In genomic region chr6:35919827-35920751, GRCh38 we compare ENCODE assay signal across 1 cellular context.
TF ChIP-seq lines count a peak whose summit lies in the region.

No MANE protein-coding gene starts in this region.

TF ChIP-seq in K562, 482 proteins besides CTCF, POLR2A, EP300 and RAD21 (continued from another document and continues in another):
- TF ChIP-seq CHD7 (IDR thresholded peaks at IDR 0.05; ENCODE audit: low read depth, low read length) (no peak), THAP12 (CRISPR knock-in tag; IDR thresholded peaks at IDR 0.05) (peak; percentile 68; the same call in 1 of the 2 replicates), DPF2 (IDR thresholded peaks at IDR 0.05) (peak; percentile 27; the same call in 1 of the 2 replicates), ETS1 (conservative IDR thresholded peaks at IDR 0.05; ENCODE audit: control insufficient read depth, low read depth, low read length) (peak; percentile 63; the same call in 1 of the 2 replicates), MLLT1 (IDR thresholded peaks at IDR 0.05) (no peak), ZNF589 (CRISPR knock-in tag; IDR thresholded peaks at IDR 0.05; ENCODE audit: low read depth) (no peak), ZBTB43 (CRISPR knock-in tag; IDR thresholded peaks at IDR 0.05) (no peak), ZBTB26 (CRISPR knock-in tag; IDR thresholded peaks at IDR 0.05) (no peak), RB1 (IDR thresholded peaks at IDR 0.05; ENCODE audit: low read depth) (0 out of 2 replicates have a peak, but pooled peaks have one; percentile 6), TSC22D4 (tag; IDR thresholded peaks at IDR 0.05) (no peak), ZNF165 (CRISPR knock-in tag; IDR thresholded peaks at IDR 0.05; ENCODE audit: borderline replicate concordance) (no peak), C11orf30 (IDR thresholded peaks at IDR 0.05; ENCODE audit: low read depth) (no peak), POLR2H (tag; IDR thresholded peaks at IDR 0.05; ENCODE audit: low read depth) (no peak), HSF4 (CRISPR knock-in tag; IDR thresholded peaks at IDR 0.05; ENCODE audit: borderline replicate concordance) (no peak), PRPF4 (IDR thresholded peaks at IDR 0.05; ENCODE audit: insufficient read depth, low read depth, low read length, poor library complexity, severe bottlenecking) (no peak), EWSR1 (IDR thresholded peaks at IDR 0.05; ENCODE audit: borderline replicate concordance, low read depth, partially characterized antibody) (no peak), ZNF75A (CRISPR knock-in tag; IDR thresholded peaks at IDR 0.05) (no peak), TAF9B (IDR thresholded peaks at IDR 0.05; ENCODE audit: partially characterized antibody) (no peak), SOX6 (IDR thresholded peaks at IDR 0.05) (no peak), TAF7 (tag; IDR thresholded peaks at IDR 0.05) (no peak), ZBTB34 (CRISPR knock-in tag; IDR thresholded peaks at IDR 0.05) (no peak), ZNF431 (CRISPR knock-in tag; IDR thresholded peaks at IDR 0.05) (no peak), MIER1 (IDR thresholded peaks at IDR 0.05; ENCODE audit: low read depth) (peak; percentile 65; the same call in 1 of the 2 replicates), U2AF2 (optimal IDR thresholded peaks at IDR 0.05; ENCODE audit: low read depth, low read length) (no peak), FOXJ2 (tag; IDR thresholded peaks at IDR 0.05) (0 out of 2 replicates have a peak, but pooled peaks have one; percentile 37), ESRRA (IDR thresholded peaks at IDR 0.05; ENCODE audit: borderline replicate concordance, low read depth) (no peak), ILK (tag; IDR thresholded peaks at IDR 0.05; ENCODE audit: borderline replicate concordance, low read depth) (no peak), PURB (CRISPR knock-in tag; IDR thresholded peaks at IDR 0.05; ENCODE audit: low read depth) (no peak), BRD9 (IDR thresholded peaks at IDR 0.05; ENCODE audit: low read depth, partially characterized antibody) (peak; percentile 33), ELF2 (CRISPR knock-in tag; IDR thresholded peaks at IDR 0.05) (no peak), CC2D1A (IDR thresholded peaks at IDR 0.05) (no peak), RFX5 (IDR thresholded peaks at IDR 0.05; ENCODE audit: low read depth, low read length) (no peak)
